In genomic region chr11:96246718-96247540, GRCh38 we compare ENCODE assay signal across 9 cellular contexts.
DNase-seq lines count a peak whose midpoint lies in the region; ATAC-seq and TF ChIP-seq lines count a peak whose summit lies in the region.
"Had no signal": no experiment of that assay in that cellular context is flagged by ENCODE, and none has a peak within 500 bp of the region (broad histone marks: within the 10 kb centered on the region; RNA-seq: fewer than 3 reads in every experiment).

No MANE protein-coding gene starts in this region.

- H3K36me3 ChIP-seq in subcutaneous abdominal adipose tissue (ENCODE audit: control insufficient read depth in 5 of 5, insufficient read depth in 5 of 5, low read length in 5 of 5) (no peaks in the 10 kb centered on the region), neuronal stem cell (replicated peaks in 1 of 2; ENCODE audit: control insufficient read depth in 2 of 2, insufficient read depth in 2 of 2, low read length in 2 of 2) (no peaks in the 10 kb centered on the region)

- no peak overlapping the region for H3K4me2 ChIP-seq in neuronal stem cell (ENCODE audit: insufficient read depth, low read length, poor library complexity, severe bottlenecking)

- H2BK5ac ChIP-seq in neuronal stem cell (ENCODE audit: low read length), result no peak overlapping the region

- intact Hi-C loops in Right ventricle myocardium superior (cut with DNase I), result no loop called here

- peaks cover 3 to 26% (median 22%) of the 10 kb centered on the region in 5 donors for H3K4me1 ChIP-seq in subcutaneous abdominal adipose tissue (ENCODE audit: control insufficient read depth in 5 of 5, insufficient read depth in 5 of 5, low read length in 5 of 5)
- peaks cover 9 to 24% of the 10 kb centered on the region in 2 donors for H3K4me1 ChIP-seq in neuronal stem cell (ENCODE audit: control insufficient read depth in 2 of 2, insufficient read depth in 1 of 2, low read depth in 1 of 2, low read length in 2 of 2)

- no peak overlapping the region for H3K9ac ChIP-seq in subcutaneous abdominal adipose tissue (ENCODE audit: low read length in 5 of 5)
- H3K9ac ChIP-seq in neuronal stem cell (ENCODE audit: low read depth, low read length, poor library complexity), result no peak overlapping the region

- H3K14ac ChIP-seq in neuronal stem cell (ENCODE audit: low read length), result no peak overlapping the region

- TF ChIP-seq CTCF in fibroblast of villous mesenchyme (IDR thresholded peaks at IDR 0.05; ENCODE audit: insufficient read depth, low read depth, low read length), result no peak

- no CpG with 5 or more reads among the region's 4 CpGs for WGBS in neuronal stem cell (ENCODE audit: extremely low coverage in 2 of 2, insufficient read length in 2 of 2, insufficient replicate concordance in 1 of 2), 2 donors

- no peak overlapping the region for H4K91ac ChIP-seq in neuronal stem cell (ENCODE audit: low read depth, low read length, poor library complexity)

- H3K18ac ChIP-seq in neuronal stem cell (ENCODE audit: low read length), result no peak overlapping the region

- H3K27me3 ChIP-seq in subcutaneous abdominal adipose tissue (ENCODE audit: control insufficient read depth in 5 of 5, insufficient read depth in 4 of 5, low read length in 5 of 5) (peaks cover 0 to 3% (median 0%) of the 10 kb centered on the region in 5 donors), neuronal stem cell (ENCODE audit: control insufficient read depth in 3 of 3, insufficient read depth in 3 of 3, low read depth in 1 of 3, low read length in 3 of 3) (no peaks in the 10 kb centered on the region)

- no peak overlapping the region for H2BK120ac ChIP-seq in neuronal stem cell (ENCODE audit: low read depth, low read length)

- H2BK15ac ChIP-seq in neuronal stem cell (ENCODE audit: low read length), result no peak overlapping the region

- H3K4me3 ChIP-seq in fibroblast of villous mesenchyme (ENCODE audit: low read depth, low read length), result no peak overlapping the region
- no peak overlapping the region for H3K4me3 ChIP-seq in subcutaneous abdominal adipose tissue (ENCODE audit: low read depth in 1 of 5, low read length in 5 of 5)
- H3K4me3 ChIP-seq in neuronal stem cell (ENCODE audit: low read length in 2 of 2), result no peak overlapping the region

- H2AFZ ChIP-seq in neuronal stem cell (ENCODE audit: low read length), result no peak overlapping the region

- H3K27ac ChIP-seq in subcutaneous abdominal adipose tissue (ENCODE audit: low read depth, low read length) (peak overlapping the region; percentile 11), neuronal stem cell (replicated peaks; ENCODE audit: low read length) (no peak overlapping the region)

- peak; percentile 19 to 42 for ATAC-seq in activated CD4-positive, CD25-positive, alpha-beta regulatory T cell treated with anti-CD3 and anti-CD28 coated beads, Interleukin-2, amount 50 U/mL, for 24 hours
- no peak for ATAC-seq in Right ventricle myocardium superior (ENCODE audit: poor library complexity)

- H3K79me1 ChIP-seq in neuronal stem cell (ENCODE audit: low read depth, low read length), result no peaks in the 10 kb centered on the region

- no peak overlapping the region for H4K8ac ChIP-seq in neuronal stem cell (ENCODE audit: low read depth, low read length)

- no peak overlapping the region for H2BK12ac ChIP-seq in neuronal stem cell (ENCODE audit: low read length)

- H3K4ac ChIP-seq in neuronal stem cell (ENCODE audit: low read length), result no peak overlapping the region

- no peak overlapping the region for H3K23ac ChIP-seq in neuronal stem cell (ENCODE audit: low read depth, low read length, poor library complexity)

- H3K9me3 ChIP-seq in subcutaneous abdominal adipose tissue (ENCODE audit: control insufficient read depth in 5 of 5, low read length in 5 of 5) (no peaks in the 10 kb centered on the region), neuronal stem cell (replicated peaks in 1 of 2; ENCODE audit: control insufficient read depth in 2 of 2, insufficient read depth in 1 of 2, low read depth in 1 of 2, low read length in 2 of 2) (peaks cover 0 to under 1% of the 10 kb centered on the region in 2 donors)

- no peak overlapping the region for H2AK5ac ChIP-seq in neuronal stem cell (ENCODE audit: low read depth, low read length)

- DNase-seq in activated CD4-positive, CD25-positive, alpha-beta regulatory T cell (lab: John Stamatoyannopoulos, UW), result no peak
- DNase-seq in SKM-1 treated with dmso at 0.1 percent for 144 hours (lab: John Stamatoyannopoulos, UW; ENCODE audit: unreplicated experiment) (peak; percentile 58), fibroblast of villous mesenchyme (ENCODE audit: low read depth) (peak; percentile 56), neuronal stem cell (ENCODE audit: low spot score) (no peak), retina (no peak), Right ventricle myocardium superior (no peak)
- DNase-seq: DND-41 had no signal

Comparison
In these comparisons a context has a peak if more than half of its experiments do, and no peak if none do; other contexts are left out.
1. DNase-seq: peak in SKM-1 treated with dmso at 0.1 percent for 144 hours (single experiment) and fibroblast of villous mesenchyme (single experiment); none in activated CD4-positive, CD25-positive, alpha-beta regulatory T cell (0 of 4), neuronal stem cell (single experiment), retina (single experiment) and Right ventricle myocardium superior (single experiment).